8 cellular contexts compared by ENCODE assay signal in the genomic region with DNA sequence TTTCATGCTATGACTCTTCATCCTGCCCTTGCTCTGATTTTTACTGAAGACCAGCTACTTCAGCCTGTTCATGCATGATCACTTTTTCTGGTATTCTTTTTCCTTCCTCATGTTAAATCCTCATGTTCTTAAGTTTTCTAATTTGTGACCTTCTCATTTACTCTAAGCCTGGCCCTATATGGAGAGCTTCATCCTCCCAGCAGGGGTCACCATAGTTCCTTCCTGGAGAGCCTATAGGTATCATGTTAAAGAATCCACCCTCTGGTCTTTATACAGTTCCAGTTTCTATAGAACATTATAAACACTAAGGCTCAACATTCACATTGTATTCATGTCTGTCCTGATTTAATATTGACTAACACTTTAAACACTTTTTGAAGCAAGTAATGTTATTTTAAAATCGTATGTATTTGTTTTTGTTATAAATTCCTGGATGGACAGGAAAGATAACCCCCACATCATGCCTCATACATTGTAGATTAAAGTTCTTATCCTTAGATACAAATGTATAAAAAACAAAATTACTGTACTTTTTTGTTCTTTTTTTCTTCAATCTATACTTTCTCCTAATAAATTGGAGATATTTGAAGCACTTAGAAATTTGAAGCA. TPM values are rescaled to one million over a fixed set of nuclear protein-coding genes. Genes with fewer than 3 reads are reported as not detected.
DNase-seq lines count a peak whose midpoint lies in the region; ATAC-seq and TF ChIP-seq lines count a peak whose summit lies in the region.

No MANE protein-coding gene starts in this region.

- H3K4me3 ChIP-seq in OCI-LY7 (ENCODE audit: low read depth, low read length, poor library complexity, severe bottlenecking) = no peak overlapping the region
- no peak overlapping the region for H3K4me3 ChIP-seq in retinal pigment epithelial cell (ENCODE audit: low read length)

- H3K4me3 Mint-ChIP-seq in glutamatergic neuron (ENCODE audit: unreplicated experiment) = no peak overlapping the region

- no peaks in the 10 kb centered on the region for H3K9me3 ChIP-seq in OCI-LY7 (ENCODE audit: low read length)

- no peaks in the 10 kb centered on the region for H3K9me2 ChIP-seq in OCI-LY7 (ENCODE audit: insufficient read depth, low read length)

- H3K4me1 Mint-ChIP-seq in glutamatergic neuron (ENCODE audit: low read depth, unreplicated experiment) = no peaks in the 10 kb centered on the region

- no TSS peak for BruUV-seq in OCI-LY7 (replicated peaks; lab: Mats Ljungman, UMichigan)

- DNase-seq in EH (ENCODE audit: low read depth) = peak; percentile 72
- peak; percentile 88 for DNase-seq in OCI-LY7 (ENCODE audit: low spot score)
- peak; percentile 4 for DNase-seq in activated T-helper 9 cell treated with anti-CD3 and anti-CD28 coated beads, Interleukin-2, amount 50 U/mL, for 16 hours (ENCODE audit: low read depth)
- DNase-seq in glutamatergic neuron = peak; percentile 51
- DNase-seq in retinal pigment epithelial cell (ENCODE audit: low read depth) = peak; percentile 21
- DNase-seq in OCI-M2 (lab: John Stamatoyannopoulos, UW; ENCODE audit: unreplicated experiment) = no peak

- H3K4me2 ChIP-seq in OCI-LY7 (ENCODE audit: low read length) = peak overlapping the region; percentile 40; the same call in 1 of the 2 replicates

- H3K9me3 Mint-ChIP-seq in glutamatergic neuron (ENCODE audit: unreplicated experiment) = no peaks in the 10 kb centered on the region

- H3K36me3 ChIP-seq in OCI-LY7 (ENCODE audit: insufficient read depth, low read length) = no peaks in the 10 kb centered on the region

- H3K27ac Mint-ChIP-seq in glutamatergic neuron (ENCODE audit: unreplicated experiment) = no peak overlapping the region

- CTCF ChIA-PET in OCI-LY7 (lab: Charles Lee; ENCODE audit: unreplicated experiment) = interaction anchor here (0.8 to 1.2 kb wide), 7 partner anchors 18 to 383 kb away, joined by 3 to 8 read pairs (median 3); no protein-coding TSS in a partner anchor

- H3K36me3 Mint-ChIP-seq in glutamatergic neuron (ENCODE audit: unreplicated experiment) = no peaks in the 10 kb centered on the region

- peak overlapping the region; percentile 91 for H2AFZ ChIP-seq in OCI-LY7 (ENCODE audit: low read length)

- H3K27me3 Mint-ChIP-seq in glutamatergic neuron (ENCODE audit: unreplicated experiment) = peaks cover 1% of the 10 kb centered on the region

- peaks cover 11% of the 10 kb centered on the region for H3K4me1 ChIP-seq in OCI-LY7 (ENCODE audit: insufficient read depth, low read length, poor library complexity, severe bottlenecking)

- no peak overlapping the region for H3K27ac ChIP-seq in OCI-LY7 (ENCODE audit: low read depth, low read length, poor library complexity, severe bottlenecking)

- peak; percentile 100 for TF ChIP-seq CTCF in OCI-LY7 (conservative IDR thresholded peaks at IDR 0.05; ENCODE audit: low read length)
- peak; percentile 65 for TF ChIP-seq CTCF in glutamatergic neuron (IDR thresholded peaks at IDR 0.05; ENCODE audit: partially characterized antibody, unreplicated experiment)
- peak; percentile 92 for TF ChIP-seq CTCF in retinal pigment epithelial cell (conservative IDR thresholded peaks at IDR 0.05; ENCODE audit: low read depth, low read length)

- H3K79me2 ChIP-seq in OCI-LY7 (ENCODE audit: insufficient read depth, low read depth, low read length) = no peaks in the 10 kb centered on the region

- H4K20me1 ChIP-seq in OCI-LY7 (ENCODE audit: insufficient read depth, low read length) = no peaks in the 10 kb centered on the region

- POLR2A ChIA-PET in OCI-LY7 (lab: Charles Lee) = interaction anchor here (0.5 to 1.1 kb wide), 7 partner anchors 17 to 1041 kb away, joined by 3 to 5 read pairs (median 4); no protein-coding TSS in a partner anchor

- ATAC-seq in GM21360 (IDR thresholded peaks at IDR 0.05; ENCODE audit: unreplicated experiment) (peak; percentile 96), HG03575 (IDR thresholded peaks at IDR 0.05; ENCODE audit: extremely low read depth, insufficient number of reproducible peaks, low FRiP score, unreplicated experiment) (peak; percentile 96)

- intact Hi-C loops in OCI-LY7 (cut with micrococcal nuclease; ENCODE audit: unreplicated experiment) = loop anchor here (1.0 kb wide), 4 partner anchors 248 to 383 kb away; no protein-coding TSS in a partner anchor

RNA-seq across cellular contexts. Expression of gene OTUD4, which starts 53.8 kb away (rescaled TPM):
- 17.3 and 23.4 TPM in 2 replicates for total RNA-seq in OCI-LY7 (2014; rRNA removed; shearing (Covaris generic))
- total RNA-seq in OCI-LY7 (2022) (54.9 and 60.1 TPM in 2 replicates), glutamatergic neuron (ENCODE audit: unreplicated experiment) (22.7 TPM)
